In the genomic region with DNA sequence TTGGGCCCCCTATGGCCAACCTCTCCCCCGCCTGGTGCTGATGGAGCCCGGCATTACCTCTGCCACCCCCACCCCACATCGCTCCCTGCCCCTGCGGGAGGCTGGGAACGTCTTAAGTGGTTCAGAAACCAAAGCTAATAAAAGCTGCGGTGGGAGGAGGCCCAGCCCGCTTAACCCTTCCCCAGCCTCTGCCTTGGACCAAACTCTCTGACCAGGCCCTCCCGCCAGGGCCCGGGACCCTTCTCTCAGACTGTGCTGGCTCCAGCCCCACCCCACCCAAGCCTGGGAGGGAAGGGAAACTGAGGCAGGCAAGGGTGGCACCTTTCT, we compare ENCODE assay signal across 13 cellular contexts. TPM values are rescaled to one million over a fixed set of nuclear protein-coding genes. Genes with fewer than 3 reads are reported as not detected.
DNase-seq lines count a peak whose midpoint lies in the region; ATAC-seq and TF ChIP-seq lines count a peak whose summit lies in the region.
"Had no signal": no experiment of that assay in that cellular context is flagged by ENCODE, and none has a peak within 500 bp of the region (broad histone marks: within the 10 kb centered on the region; RNA-seq: fewer than 3 reads in every experiment).

No MANE protein-coding gene starts in this region.

- H3K9me3 ChIP-seq in ES-I3 (ENCODE audit: control insufficient read depth, insufficient read depth, low read length) (no peaks in the 10 kb centered on the region), body of pancreas (no peaks in the 10 kb centered on the region), left lung (no peaks in the 10 kb centered on the region), smooth muscle cell (replicated peaks; ENCODE audit: low read depth) (no peaks in the 10 kb centered on the region)
- no peaks in the 10 kb centered on the region for H3K9me3 ChIP-seq in CD4-positive, alpha-beta memory T cell (ENCODE audit: control insufficient read depth in 1 of 2, low read length in 2 of 2)

- in situ Hi-C loops in KBM-7 (cut with MboI; ENCODE audit: low pct_unique_long_range_greater_than_20kb, low sequenced_read_pairs), result no loop called here

- H3F3A ChIP-seq in smooth muscle cell (ENCODE audit: low read depth), result peaks cover 13% of the 10 kb centered on the region

- H3K9me3 Mint-ChIP-seq in activated T-cell treated with anti-CD3 and anti-CD28 coated beads, Interleukin-2, amount 50 U/mL, for 24 hours, result no peaks in the 10 kb centered on the region
- no peaks in the 10 kb centered on the region for H3K9me3 Mint-ChIP-seq in CD4-positive, alpha-beta memory T cell

- H3K4me1 Mint-ChIP-seq in activated T-cell treated with anti-CD3 and anti-CD28 coated beads, Interleukin-2, amount 50 U/mL, for 24 hours (ENCODE audit: low read depth), result no peaks in the 10 kb centered on the region
- no peaks in the 10 kb centered on the region for H3K4me1 Mint-ChIP-seq in CD4-positive, alpha-beta memory T cell

- ATAC-seq in body of pancreas, result no peak
- ATAC-seq in left lung, result peak; percentile 11

- peak overlapping the region; percentile 66 to 79 (median 72) for H3K27ac ChIP-seq in body of pancreas
- H3K27ac ChIP-seq in left lung, result peak overlapping the region; percentile 70 to 95
- peak overlapping the region; percentile 98 for H3K27ac ChIP-seq in smooth muscle cell (ENCODE audit: low read depth)
- no peak overlapping the region for H3K27ac ChIP-seq in CD4-positive, alpha-beta memory T cell (ENCODE audit: low read depth, low read length)
- H3K27ac ChIP-seq: C4-2B, VCaP had no signal

- H3K36me3 Mint-ChIP-seq in activated T-cell treated with anti-CD3 and anti-CD28 coated beads, Interleukin-2, amount 50 U/mL, for 24 hours (ENCODE audit: low read depth), result peaks cover 33% of the 10 kb centered on the region
- H3K36me3 Mint-ChIP-seq in CD4-positive, alpha-beta memory T cell, result peaks cover 6 to 19% of the 10 kb centered on the region in 2 donors

- no peaks in the 10 kb centered on the region for H3K27me3 ChIP-seq in body of pancreas
- no peaks in the 10 kb centered on the region for H3K27me3 ChIP-seq in left lung
- no peaks in the 10 kb centered on the region for H3K27me3 ChIP-seq in smooth muscle cell (ENCODE audit: low read depth)
- H3K27me3 ChIP-seq in CD4-positive, alpha-beta memory T cell (ENCODE audit: insufficient read depth, low read length), result no peaks in the 10 kb centered on the region

- 66 to 72% methylated on average over 3 to 9 of the region's 9 CpGs for WGBS in body of pancreas, 2 donors
- 12% methylated on average over 9 of the region's 9 CpGs for WGBS in smooth muscle cell (ENCODE audit: low lambda C conversion rate)

- H2AFZ ChIP-seq in smooth muscle cell (ENCODE audit: low read depth), result no peak overlapping the region

- intact Hi-C loops in body of pancreas (cut with DNase I), result no loop called here
- intact Hi-C loops in left lung (cut with DNase I), result no loop called here
- intact Hi-C loops in CD4-positive, alpha-beta memory T cell (cut with micrococcal nuclease), result no loop called here

- peak overlapping the region; percentile 24; the same call in 1 of the 2 replicates for H3K9ac ChIP-seq in ES-I3 (ENCODE audit: low read depth, low read length)
- H3K9ac ChIP-seq in smooth muscle cell (ENCODE audit: low read depth), result peak overlapping the region; percentile 92

- peak overlapping the region; percentile 71 for H3K4me2 ChIP-seq in smooth muscle cell

- peaks cover 15% of the 10 kb centered on the region; the same call in 1 of the 2 replicates for H3K4me1 ChIP-seq in ES-I3 (ENCODE audit: insufficient read depth, low read length)
- H3K4me1 ChIP-seq in body of pancreas, result peaks cover 31% of the 10 kb centered on the region
- peaks cover 20 to 33% of the 10 kb centered on the region in 2 donors for H3K4me1 ChIP-seq in left lung
- H3K4me1 ChIP-seq in smooth muscle cell (ENCODE audit: low read depth), result peaks cover 16% of the 10 kb centered on the region
- no peaks in the 10 kb centered on the region for H3K4me1 ChIP-seq in CD4-positive, alpha-beta memory T cell (ENCODE audit: insufficient read depth, low read length)

- H3K4me3 Mint-ChIP-seq in activated T-cell treated with anti-CD3 and anti-CD28 coated beads, Interleukin-2, amount 50 U/mL, for 24 hours, result no peak overlapping the region
- H3K4me3 Mint-ChIP-seq in CD4-positive, alpha-beta memory T cell, result no peak overlapping the region

- no peak overlapping the region for H3K4me3 ChIP-seq in body of pancreas
- H3K4me3 ChIP-seq in left lung, result no peak overlapping the region
- no peak overlapping the region for H3K4me3 ChIP-seq in smooth muscle cell
- H3K4me3 ChIP-seq in CD4-positive, alpha-beta memory T cell (ENCODE audit: low read length in 2 of 2), result no peak overlapping the region

- H3K27me3 Mint-ChIP-seq in activated T-cell treated with anti-CD3 and anti-CD28 coated beads, Interleukin-2, amount 50 U/mL, for 24 hours, result no peaks in the 10 kb centered on the region
- no peaks in the 10 kb centered on the region for H3K27me3 Mint-ChIP-seq in CD4-positive, alpha-beta memory T cell

- H3K36me3 ChIP-seq in ES-I3 (ENCODE audit: insufficient read depth, low read length) (no peaks in the 10 kb centered on the region), body of pancreas (replicated peaks in 1 of 2; ENCODE audit: insufficient read depth in 1 of 2, low read depth in 2 of 2) (peaks cover 10 to 23% of the 10 kb centered on the region in 2 donors), left lung (peaks cover 0 to 97% of the 10 kb centered on the region in 2 donors), smooth muscle cell (ENCODE audit: low read depth) (no peaks in the 10 kb centered on the region)
- H3K36me3 ChIP-seq in CD4-positive, alpha-beta memory T cell (ENCODE audit: insufficient read depth, low read length), result peaks cover 6% of the 10 kb centered on the region

- POLR2A ChIA-PET in CD4-positive, alpha-beta memory T cell (lab: Charles Lee; ENCODE audit: partially characterized antibody), result no interaction called here

- no peaks in the 10 kb centered on the region for H3K79me2 ChIP-seq in smooth muscle cell (ENCODE audit: low read depth)

- DNase-seq in body of pancreas, result no peak
- peak in 1 of 2 donors; percentile 57 for DNase-seq in left lung
- DNase-seq in smooth muscle cell (lab: John Stamatoyannopoulos, UW; ENCODE audit: unreplicated experiment), result peak; percentile 39
- DNase-seq in KBM-7, result no peak
- DNase-seq in activated T-cell treated with anti-CD3 and anti-CD28 coated beads, Interleukin-2, amount 50 U/mL, for 24 hours, result no peak
- DNase-seq in CD4-positive, alpha-beta memory T cell, result no peak
- DNase-seq in stimulated activated CD4-positive, alpha-beta T cell treated with anti-CD3 and anti-CD28 coated beads, Interleukin-4, amount 100 ng/mL, for 4 hours, result no peak
- DNase-seq: HCEC 1CT, NCI-H2227 treated with DMSO at 0.1 percent for 48 hours had no signal

- no peak for TF ChIP-seq POLR2A in body of pancreas (IDR thresholded peaks at IDR 0.05)

- H4K20me1 ChIP-seq in smooth muscle cell (ENCODE audit: low read depth), result no peaks in the 10 kb centered on the region

- H3K27ac Mint-ChIP-seq in activated T-cell treated with anti-CD3 and anti-CD28 coated beads, Interleukin-2, amount 50 U/mL, for 24 hours, result no peak overlapping the region
- no peak overlapping the region for H3K27ac Mint-ChIP-seq in CD4-positive, alpha-beta memory T cell

- CTCF ChIA-PET in CD4-positive, alpha-beta memory T cell (lab: Charles Lee; ENCODE audit: partially characterized antibody), result no interaction called here

- TF ChIP-seq CTCF in body of pancreas (IDR thresholded peaks at IDR 0.05) (no peak), left lung (IDR thresholded peaks at IDR 0.05) (no peak), smooth muscle cell (IDR thresholded peaks at IDR 0.05; ENCODE audit: borderline replicate concordance, insufficient read depth, poor library complexity, severe bottlenecking) (no peak)

RNA-seq across cellular contexts. Expression of a gene that starts 22.1 kb away (rescaled TPM):
- total RNA-seq in body of pancreas, result 10 to 100 TPM in 1 of 2 donors, 1 to 10 TPM in 1; 7.6 to 11.4 TPM
- not detected for total RNA-seq in left lung
- 1.1 TPM in 1 of 2 replicates, not detected in the other for total RNA-seq in smooth muscle cell
- polyA plus RNA-seq in smooth muscle cell, result not detected in 2 replicates
- total RNA-seq in CD4-positive, alpha-beta memory T cell, result not detected
- not detected for polyA plus RNA-seq in CD4-positive, alpha-beta memory T cell
- total RNA-seq: omental fat pad had no signal

RNA-seq across cellular contexts. Expression of a gene that starts 25.0 kb away (rescaled TPM):
- total RNA-seq in body of pancreas (not detected), left lung (not detected), smooth muscle cell (not detected in 2 replicates)
- not detected in 2 replicates for polyA plus RNA-seq in smooth muscle cell
- not detected for total RNA-seq in CD4-positive, alpha-beta memory T cell
- polyA plus RNA-seq in CD4-positive, alpha-beta memory T cell, result not detected
- total RNA-seq: omental fat pad had no signal

RNA-seq across cellular contexts. Expression of a gene that starts 42.3 kb away (rescaled TPM):
- total RNA-seq in body of pancreas (10 to 100 TPM in 1 of 2 donors, 1 to 10 TPM in 1; 9.3 to 17.5 TPM), left lung (10 to 100 TPM; 11.8 to 14.1 TPM), smooth muscle cell (8.1 and 8.7 TPM in 2 replicates)
- 27.0 and 27.2 TPM in 2 replicates for polyA plus RNA-seq in smooth muscle cell
- 1 to 10 TPM; 8.3 TPM for total RNA-seq in CD4-positive, alpha-beta memory T cell
- 10 to 100 TPM in 1 of 2 donors, 1 to 10 TPM in 1; 3.1 to 13.0 TPM for polyA plus RNA-seq in CD4-positive, alpha-beta memory T cell

RNA-seq across cellular contexts. Expression of a gene that starts 47.9 kb away (rescaled TPM):
- total RNA-seq in body of pancreas, result 10 to 100 TPM; 16.6 to 20.1 TPM
- 10 to 100 TPM; 33.4 to 39.5 TPM for total RNA-seq in left lung
- 16.3 and 33.9 TPM in 2 replicates for total RNA-seq in smooth muscle cell
- 49.7 and 64.8 TPM in 2 replicates for polyA plus RNA-seq in smooth muscle cell
- total RNA-seq in CD4-positive, alpha-beta memory T cell, result 10 to 100 TPM; 73.3 to 73.7 TPM
- 10 to 100 TPM in 1 of 2 donors, 1 to 10 TPM in 1; 7.1 to 16.0 TPM for polyA plus RNA-seq in CD4-positive, alpha-beta memory T cell
